ENCODE assay signal across 31 cellular contexts in the genomic region with DNA sequence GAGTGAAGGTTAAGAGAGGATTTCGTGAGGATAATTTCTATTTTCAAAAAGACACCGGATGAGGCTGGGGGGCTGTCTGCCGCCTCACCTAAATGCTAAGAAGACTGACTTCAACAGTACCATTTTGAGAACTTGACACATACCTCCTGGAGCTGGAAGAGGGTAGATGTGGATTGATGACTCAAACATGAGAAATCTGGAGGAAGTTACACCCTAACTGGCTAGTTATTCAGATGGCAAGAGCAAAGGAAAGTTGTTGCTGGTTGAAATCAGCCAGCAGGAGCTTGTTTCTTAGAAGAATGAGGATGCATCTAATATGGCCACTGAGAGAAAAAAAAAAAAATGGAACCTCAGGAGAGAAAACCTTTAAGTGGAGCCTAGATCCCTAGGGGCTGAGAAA.
DNase-seq lines count a peak whose midpoint lies in the region; ATAC-seq and TF ChIP-seq lines count a peak whose summit lies in the region.
"Had no signal": no experiment of that assay in that cellular context is flagged by ENCODE, and none has a peak within 500 bp of the region (broad histone marks: within the 10 kb centered on the region; RNA-seq: fewer than 3 reads in every experiment).

No MANE protein-coding gene starts in this region.

- peak overlapping the region; percentile 23 for H3K27ac ChIP-seq in epithelial cell of prostate
- no peak overlapping the region for H3K27ac ChIP-seq in aorta (ENCODE audit: low read depth in 1 of 2, low read length in 2 of 2)
- H3K27ac ChIP-seq: gastrocnemius medialis, HL-60, neutrophil, psoas muscle had no signal

- H3K36me3 ChIP-seq in aorta (ENCODE audit: control insufficient read depth in 1 of 2, insufficient read depth in 2 of 2, low read length in 1 of 2), result no peaks in the 10 kb centered on the region
- H3K36me3 ChIP-seq: gastrocnemius medialis, neutrophil, upper lobe of left lung had no signal

- peaks cover 34% of the 10 kb centered on the region for H3K4me1 Mint-ChIP-seq in nephron
- H3K4me1 Mint-ChIP-seq: central memory CD8-positive, alpha-beta T cell had no signal

- ATAC-seq in HG02840 (IDR thresholded peaks at IDR 0.05; ENCODE audit: low FRiP score, unreplicated experiment) (no peak), GM19351 (IDR thresholded peaks at IDR 0.05; ENCODE audit: unreplicated experiment) (no peak), HG03442 (IDR thresholded peaks at IDR 0.05; ENCODE audit: unreplicated experiment) (no peak), aorta (ENCODE audit: low FRiP score) (no peak)
- ATAC-seq: activated naive CD4-positive, alpha-beta T cell treated with anti-CD3 and anti-CD28 coated beads, Interleukin-2, amount 50 U/mL, for 72 hours; gastrocnemius medialis; left colon; WTC11 had no signal

- intact Hi-C loops in aorta (cut with DNase I), result no loop called here

- no peak overlapping the region for H3K4me3 Mint-ChIP-seq in nephron
- H3K4me3 Mint-ChIP-seq: central memory CD8-positive, alpha-beta T cell; H9; WTC11 had no signal

- no peaks in the 10 kb centered on the region for H3K27me3 Mint-ChIP-seq in nephron (ENCODE audit: low read depth)
- H3K27me3 Mint-ChIP-seq: central memory CD8-positive, alpha-beta T cell had no signal

- no peaks in the 10 kb centered on the region for H3K9me3 ChIP-seq in aorta (ENCODE audit: control insufficient read depth, low read length)
- H3K9me3 ChIP-seq: gastrocnemius medialis, neutrophil, psoas muscle, upper lobe of left lung had no signal

- no peaks in the 10 kb centered on the region for H3K27me3 ChIP-seq in aorta (ENCODE audit: control insufficient read depth in 1 of 2, insufficient read depth in 2 of 2, low read length in 1 of 2)
- H3K27me3 ChIP-seq: gastrocnemius medialis, neutrophil, upper lobe of left lung had no signal

- H3K27ac Mint-ChIP-seq in nephron, result peak overlapping the region; percentile 41 to 85 (median 78)
- H3K27ac Mint-ChIP-seq: activated naive CD4-positive, alpha-beta T cell treated with anti-CD3 and anti-CD28 coated beads, Interleukin-2, amount 50 U/mL, for 72 hours; H9; WTC11 had no signal

- H3K36me3 Mint-ChIP-seq in nephron (ENCODE audit: low read depth), result peaks cover 23% of the 10 kb centered on the region
- H3K36me3 Mint-ChIP-seq: activated naive CD4-positive, alpha-beta T cell treated with anti-CD3 and anti-CD28 coated beads, Interleukin-2, amount 50 U/mL, for 72 hours; WTC11 had no signal

- H3K4me3 ChIP-seq in AG10803 (ENCODE audit: low read length) (no peak overlapping the region), aorta (ENCODE audit: low read length in 2 of 2) (no peak overlapping the region)
- H3K4me3 ChIP-seq: gastrocnemius medialis, psoas muscle, upper lobe of left lung had no signal

- peak; percentile 20 for DNase-seq in AG10803 (ENCODE audit: low read depth)
- DNase-seq in RKO (ENCODE audit: low spot score), result peak; percentile 29
- peak; percentile 8 for DNase-seq in epithelial cell of prostate (ENCODE audit: low read depth, low spot score)
- no peak for DNase-seq in aorta
- DNase-seq: ACHN; activated CD4-positive, alpha-beta T cell treated with anti-CD3 and anti-CD28 coated beads, Interleukin-2, amount 50 U/mL, for 4 hours; activated CD8-positive, alpha-beta memory T cell treated with anti-CD3 and anti-CD28 coated beads, Interleukin-2, amount 50 U/mL, for 4 hours; anterior cingulate cortex; C1 segment of cervical spinal cord; DND-41; gastrocnemius medialis; H9; left colon; mesendoderm; NCI-H1048; NCI-H187 treated with DMSO at 0.1 percent for 48 hours; NCI-H345; NCI-H748 treated with DMSO at 0.1 percent for 48 hours; psoas muscle; Right ventricle myocardium superior; T-helper 9 cell; upper lobe of left lung had no signal

- H3K9me3 Mint-ChIP-seq in nephron, result no peaks in the 10 kb centered on the region
- H3K9me3 Mint-ChIP-seq: H9, WTC11 had no signal

- no peaks in the 10 kb centered on the region for H3K4me1 ChIP-seq in aorta (ENCODE audit: control insufficient read depth in 1 of 2, insufficient read depth in 2 of 2, low read length in 2 of 2)

- no peak for TF ChIP-seq CTCF in AG10803 (conservative IDR thresholded peaks at IDR 0.05; ENCODE audit: low read length)
- TF ChIP-seq CTCF in nephron (IDR thresholded peaks at IDR 0.05; ENCODE audit: unreplicated experiment in 3 of 3), result no peak

- 96 to 97% methylated on average over 3 of the region's 3 CpGs for WGBS in aorta, 2 donors

Comparison
In these comparisons a context has a peak if more than half of its experiments do, and no peak if none do; other contexts are left out.
1. DNase-seq: peak in AG10803 (single experiment), RKO (single experiment) and epithelial cell of prostate (single experiment); none in aorta (0 of 2).